4 cellular contexts compared by ENCODE assay signal in genomic region chr2:94895273-94895672, GRCh38. TPM values are rescaled to one million over a fixed set of nuclear protein-coding genes. Genes with fewer than 3 reads are reported as not detected.
"Had no signal": no experiment of that assay in that cellular context is flagged by ENCODE, and none has a peak within 500 bp of the region (broad histone marks: within the 10 kb centered on the region; RNA-seq: fewer than 3 reads in every experiment).

No MANE protein-coding gene starts in this region.

RNA-seq across cellular contexts. Expression of gene TEKT4, which starts 24.0 kb away (rescaled TPM):
- total RNA-seq: NCI-H460, Right ventricle myocardium superior, SJSA1 had no signal
- polyA plus RNA-seq: IgD-negative memory B cell had no signal
